Comparison of ENCODE assay signal across 34 cellular contexts in the genomic region with DNA sequence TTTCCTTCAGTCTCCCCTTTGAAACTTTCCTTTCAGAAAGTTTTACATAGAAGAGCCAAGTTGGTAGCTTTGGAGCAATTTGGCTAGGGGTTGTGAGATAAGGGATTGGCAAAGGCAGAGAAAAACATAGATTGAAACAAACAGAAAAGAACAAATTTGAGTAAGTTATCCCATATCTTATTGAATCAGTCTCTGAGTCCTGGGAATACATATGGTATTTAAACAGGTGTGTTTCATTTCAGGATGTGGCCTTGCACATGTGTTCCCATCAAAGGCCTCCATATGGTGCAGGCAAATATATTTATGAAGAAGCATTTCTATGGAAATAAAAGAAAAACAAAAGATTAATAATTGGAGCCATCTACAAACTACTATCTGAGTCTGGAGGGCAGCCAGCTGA.
"Had no signal": no experiment of that assay in that cellular context is flagged by ENCODE, and none has a peak within 500 bp of the region (broad histone marks: within the 10 kb centered on the region; RNA-seq: fewer than 3 reads in every experiment).

No MANE protein-coding gene starts in this region.

- H3K36me3 Mint-ChIP-seq: activated CD4-positive, alpha-beta memory T cell treated with anti-CD3 and anti-CD28 coated beads for 36 hours; activated CD8-positive, alpha-beta memory T cell treated with anti-CD3 and anti-CD28 coated beads, Interleukin-2, amount 10 ng/mL, durations not matched to agents 7 days and 5 days; activated naive CD4-positive, alpha-beta T cell treated with anti-CD3 and anti-CD28 coated beads, Interleukin-2, amount 50 U/mL, for 24 hours; activated naive CD8-positive, alpha-beta T cell treated with anti-CD3 and anti-CD28 coated beads for 36 hours had no signal

- FAIRE-seq: colon had no signal

- H3K27me3 ChIP-seq: adrenal gland, body of pancreas, esophagus muscularis mucosa, foreskin keratinocyte, gastrocnemius medialis, heart left ventricle had no signal

- H3K36me3 ChIP-seq: adrenal gland, esophagus muscularis mucosa, gastrocnemius medialis, heart left ventricle had no signal

- H3K4me1 ChIP-seq: adrenal gland, esophagus muscularis mucosa, foreskin keratinocyte, gastrocnemius medialis, heart left ventricle had no signal

- H3K4me3 Mint-ChIP-seq: activated CD4-positive, alpha-beta memory T cell treated with anti-CD3 and anti-CD28 coated beads for 36 hours; activated CD4-positive, alpha-beta T cell treated with anti-CD3 and anti-CD28 coated beads for 36 hours; activated CD4-positive, alpha-beta T cell treated with anti-CD3 and anti-CD28 coated beads, Interleukin-2, amount 10 ng/mL, durations not matched to agents 24 days and 14 days; activated CD8-positive, alpha-beta memory T cell treated with anti-CD3 and anti-CD28 coated beads, Interleukin-2, amount 10 ng/mL, durations not matched to agents 7 days and 5 days; activated CD8-positive, alpha-beta T cell treated with anti-CD3 and anti-CD28 coated beads, Interleukin-2, amount 10 ng/mL, durations not matched to agents 7 days and 5 days; activated naive CD4-positive, alpha-beta T cell treated with anti-CD3 and anti-CD28 coated beads for 36 hours; activated naive CD4-positive, alpha-beta T cell treated with anti-CD3 and anti-CD28 coated beads, Interleukin-2, amount 50 U/mL, for 24 hours; activated naive CD8-positive, alpha-beta T cell treated with anti-CD3 and anti-CD28 coated beads for 36 hours; activated naive CD8-positive, alpha-beta T cell treated with anti-CD3 and anti-CD28 coated beads, Interleukin-2, amount 50 U/mL, for 24 hours; activated T-helper 1 cell treated with anti-CD3 and anti-CD28 coated beads, Interleukin-12 subunit alpha, Interleukin-12 subunit beta, Interleukin-2, Interleukin-4 antibody, amounts not matched to agents 30 ng/mL and 10 ng/mL and 1 ng/mL, durations not matched to agents 14 hours and 24 hours and 36 hours; effector memory CD8-positive, alpha-beta T cell had no signal

- H3K4me1 Mint-ChIP-seq: activated CD4-positive, alpha-beta T cell treated with anti-CD3 and anti-CD28 coated beads for 36 hours; activated CD4-positive, alpha-beta T cell treated with anti-CD3 and anti-CD28 coated beads, Interleukin-2, amount 10 ng/mL, durations not matched to agents 24 days and 14 days; activated CD8-positive, alpha-beta memory T cell treated with anti-CD3 and anti-CD28 coated beads, Interleukin-2, amount 10 ng/mL, durations not matched to agents 7 days and 5 days; activated naive CD4-positive, alpha-beta T cell treated with anti-CD3 and anti-CD28 coated beads, Interleukin-2, amount 50 U/mL, for 24 hours; activated naive CD8-positive, alpha-beta T cell treated with anti-CD3 and anti-CD28 coated beads for 36 hours; activated naive CD8-positive, alpha-beta T cell treated with anti-CD3 and anti-CD28 coated beads, Interleukin-2, amount 50 U/mL, for 24 hours had no signal

- ATAC-seq: activated CD4-positive, alpha-beta T cell treated with anti-CD3 and anti-CD28 coated beads for 36 hours; activated CD8-positive, alpha-beta memory T cell treated with anti-CD3 and anti-CD28 coated beads, Interleukin-2, amount 10 ng/mL, durations not matched to agents 7 days and 5 days; activated CD8-positive, alpha-beta T cell treated with anti-CD3 and anti-CD28 coated beads, Interleukin-2, amount 10 ng/mL, durations not matched to agents 7 days and 5 days; activated naive CD8-positive, alpha-beta T cell treated with anti-CD3 and anti-CD28 coated beads, Interleukin-2, amount 50 U/mL, for 24 hours; body of pancreas; effector memory CD8-positive, alpha-beta T cell; foreskin keratinocyte; gastrocnemius medialis; heart left ventricle had no signal

- H3K27me3 Mint-ChIP-seq: activated CD4-positive, alpha-beta memory T cell treated with anti-CD3 and anti-CD28 coated beads for 36 hours; activated CD4-positive, alpha-beta T cell treated with anti-CD3 and anti-CD28 coated beads for 36 hours; activated CD4-positive, alpha-beta T cell treated with anti-CD3 and anti-CD28 coated beads, Interleukin-2, amount 10 ng/mL, durations not matched to agents 24 days and 14 days; activated CD8-positive, alpha-beta memory T cell treated with anti-CD3 and anti-CD28 coated beads, Interleukin-2, amount 10 ng/mL, durations not matched to agents 7 days and 5 days; activated naive CD4-positive, alpha-beta T cell treated with anti-CD3 and anti-CD28 coated beads, Interleukin-2, amount 50 U/mL, for 24 hours; activated naive CD8-positive, alpha-beta T cell treated with anti-CD3 and anti-CD28 coated beads for 36 hours; activated naive CD8-positive, alpha-beta T cell treated with anti-CD3 and anti-CD28 coated beads, Interleukin-2, amount 50 U/mL, for 24 hours; effector memory CD8-positive, alpha-beta T cell had no signal

- H3K27ac Mint-ChIP-seq: activated CD4-positive, alpha-beta memory T cell treated with anti-CD3 and anti-CD28 coated beads for 36 hours; activated CD4-positive, alpha-beta T cell treated with anti-CD3 and anti-CD28 coated beads for 36 hours; activated CD4-positive, alpha-beta T cell treated with anti-CD3 and anti-CD28 coated beads, Interleukin-2, amount 10 ng/mL, durations not matched to agents 24 days and 14 days; activated CD8-positive, alpha-beta memory T cell treated with anti-CD3 and anti-CD28 coated beads, Interleukin-2, amount 10 ng/mL, durations not matched to agents 7 days and 5 days; activated CD8-positive, alpha-beta T cell treated with anti-CD3 and anti-CD28 coated beads, Interleukin-2, amount 10 ng/mL, durations not matched to agents 7 days and 5 days; activated naive CD4-positive, alpha-beta T cell treated with anti-CD3 and anti-CD28 coated beads for 36 hours; activated naive CD4-positive, alpha-beta T cell treated with anti-CD3 and anti-CD28 coated beads, Interleukin-2, amount 50 U/mL, for 24 hours; activated naive CD8-positive, alpha-beta T cell treated with anti-CD3 and anti-CD28 coated beads for 36 hours; activated naive CD8-positive, alpha-beta T cell treated with anti-CD3 and anti-CD28 coated beads, Interleukin-2, amount 50 U/mL, for 24 hours; activated T-helper 1 cell treated with anti-CD3 and anti-CD28 coated beads, Interleukin-12 subunit alpha, Interleukin-12 subunit beta, Interleukin-2, Interleukin-4 antibody, amounts not matched to agents 30 ng/mL and 10 ng/mL and 1 ng/mL, durations not matched to agents 14 hours and 24 hours and 36 hours; activated T-helper 2 cell treated with anti-CD3 and anti-CD28 coated beads, Interferon-gamma antibody, Interleukin-2, Interleukin-4, amounts not matched to agents 10 μg/mL and 5 μg/mL and 100 μg/mL, durations not matched to agents 14 hours and 24 hours and 36 hours; effector memory CD8-positive, alpha-beta T cell had no signal

- H3K9me3 ChIP-seq: adrenal gland, body of pancreas, esophagus muscularis mucosa, gastrocnemius medialis, heart left ventricle had no signal

- H3K4me3 ChIP-seq: adrenal gland, body of pancreas, esophagus muscularis mucosa, gastrocnemius medialis, heart left ventricle had no signal

- DNase-seq: activated CD4-positive, alpha-beta memory T cell treated with anti-CD3 and anti-CD28 coated beads for 36 hours; activated CD4-positive, alpha-beta T cell treated with anti-CD3 and anti-CD28 coated beads for 36 hours; activated CD4-positive, alpha-beta T cell treated with anti-CD3 and anti-CD28 coated beads, Interleukin-2, amount 10 ng/mL, durations not matched to agents 24 days and 14 days; activated CD4-positive, CD25-positive, alpha-beta regulatory T cell; activated CD4-positive, CD25-positive, alpha-beta regulatory T cell treated with anti-CD3 and anti-CD28 coated beads, Interleukin-2, amount 50 U/mL, for 72 hours; activated CD8-positive, alpha-beta memory T cell treated with anti-CD3 and anti-CD28 coated beads, Interleukin-2, amount 10 ng/mL, durations not matched to agents 7 days and 5 days; activated CD8-positive, alpha-beta memory T cell treated with anti-CD3 and anti-CD28 coated beads, Interleukin-2, amount 50 U/mL, for 4 hours; activated CD8-positive, alpha-beta T cell treated with anti-CD3 and anti-CD28 coated beads, Interleukin-2, amount 10 ng/mL, durations not matched to agents 7 days and 5 days; activated effector memory CD4-positive, alpha-beta T cell treated with anti-CD3 and anti-CD28 coated beads, Interleukin-2, amount 50 U/mL, for 16 hours; activated naive CD4-positive, alpha-beta T cell treated with anti-CD3 and anti-CD28 coated beads for 36 hours; activated naive CD8-positive, alpha-beta T cell treated with anti-CD3 and anti-CD28 coated beads for 36 hours; activated naive CD8-positive, alpha-beta T cell treated with anti-CD3 and anti-CD28 coated beads, Interleukin-2, amount 50 U/mL, for 24 hours; activated T-cell treated with anti-CD3 and anti-CD28 coated beads, Interleukin-2, amount 50 U/mL, for 1 hour; activated T-cell treated with anti-CD3 and anti-CD28 coated beads, Interleukin-2, amount 50 U/mL, for 48 hours; adrenal gland; amygdala; aorta; caudate nucleus; cortex of kidney; dermis blood vessel endothelial cell; effector CD4-positive, alpha-beta T cell; effector memory CD8-positive, alpha-beta T cell; erythroblast; foreskin keratinocyte; gastrocnemius medialis; glutamatergic neuron; heart left ventricle; T-helper 2 cell had no signal

- H3K27ac ChIP-seq: adrenal gland, body of pancreas, esophagus muscularis mucosa, foreskin keratinocyte, gastrocnemius medialis, heart left ventricle had no signal
